In the genomic region with DNA sequence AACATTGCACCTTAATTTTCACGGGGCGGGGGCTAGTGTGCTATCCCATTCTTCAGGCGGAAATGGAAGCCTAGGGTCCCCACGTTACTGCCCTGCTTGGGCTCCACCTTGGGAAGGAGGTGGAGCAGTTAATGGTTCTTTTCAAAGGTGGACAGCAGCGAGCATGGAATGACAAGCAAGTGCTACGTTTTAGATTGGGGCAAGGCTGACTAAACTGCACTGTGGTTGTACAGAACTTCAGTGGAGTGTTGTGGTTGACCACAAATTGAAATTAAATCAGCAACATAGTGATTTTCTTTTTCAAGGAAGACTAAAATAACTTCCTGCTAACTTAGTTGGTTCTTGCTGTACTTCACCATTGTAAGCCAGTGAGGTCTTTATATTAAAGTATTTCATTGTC, we compare ENCODE assay signal across 12 cellular contexts. TPM values are rescaled to one million over a fixed set of nuclear protein-coding genes. Genes with fewer than 3 reads are reported as not detected.
DNase-seq lines count a peak whose midpoint lies in the region; ATAC-seq, FAIRE-seq and TF ChIP-seq lines count a peak whose summit lies in the region.
"Had no signal": no experiment of that assay in that cellular context is flagged by ENCODE, and none has a peak within 500 bp of the region (broad histone marks: within the 10 kb centered on the region; RNA-seq: fewer than 3 reads in every experiment).

No MANE protein-coding gene starts in this region.

- no peak overlapping the region for H3K4me3 Mint-ChIP-seq in activated CD4-positive, alpha-beta T cell treated with anti-CD3 and anti-CD28 coated beads for 36 hours

- TF ChIP-seq CTCF in PC-9 (conservative IDR thresholded peaks at IDR 0.05), result no peak

- H3K9me3 ChIP-seq in PC-9 (ENCODE audit: insufficient read depth, low read depth), result no peaks in the 10 kb centered on the region
- H3K9me3 ChIP-seq in small intestine (ENCODE audit: control insufficient read depth, low read depth), result no peaks in the 10 kb centered on the region
- H3K9me3 ChIP-seq: vagina had no signal

- no peaks in the 10 kb centered on the region for H3F3A ChIP-seq in PC-9 (ENCODE audit: insufficient read depth, low read depth)

- no peaks in the 10 kb centered on the region for H3K9me2 ChIP-seq in PC-9 (ENCODE audit: insufficient read depth)

- no TSS peak for BruUV-seq in PC-9 (replicated peaks; lab: Mats Ljungman, UMichigan)

- H3K79me2 ChIP-seq in PC-9 (ENCODE audit: low read depth), result no peaks in the 10 kb centered on the region

- no peaks in the 10 kb centered on the region for H3K9me3 Mint-ChIP-seq in activated CD4-positive, alpha-beta T cell treated with anti-CD3 and anti-CD28 coated beads for 36 hours (ENCODE audit: low read depth)

- H3K27ac ChIP-seq in PC-9 (no peak overlapping the region), small intestine (ENCODE audit: low read depth in 1 of 2, low read length in 1 of 2) (no peak overlapping the region)
- H3K27ac ChIP-seq: vagina had no signal

- CTCF ChIA-PET in activated CD4-positive, alpha-beta T cell treated with anti-CD3 and anti-CD28 coated beads for 36 hours (lab: Charles Lee), result interaction anchor here (1.0 to 1.1 kb wide), 3 partner anchors 18 to 32 kb away, joined by 3 to 5 read pairs (median 5); no protein-coding TSS in a partner anchor
- CTCF ChIA-PET in PC-9 (lab: Charles Lee), result no interaction called here

- no peak for FAIRE-seq in small intestine (lab: Jason Lieb, UNC)

- H3K27me3 Mint-ChIP-seq in activated CD4-positive, alpha-beta T cell treated with anti-CD3 and anti-CD28 coated beads for 36 hours, result no peaks in the 10 kb centered on the region

- H3K4me1 Mint-ChIP-seq in activated CD4-positive, alpha-beta T cell treated with anti-CD3 and anti-CD28 coated beads for 36 hours, result peaks cover 28% of the 10 kb centered on the region

- H3K4me3 ChIP-seq in PC-9 (no peak overlapping the region), small intestine (ENCODE audit: low read depth in 1 of 2, low read length in 2 of 2) (no peak overlapping the region)
- H3K4me3 ChIP-seq: vagina had no signal

- peak; percentile 24 for DNase-seq in activated CD4-positive, alpha-beta T cell treated with anti-CD3 and anti-CD28 coated beads for 36 hours
- DNase-seq in activated CD4-positive, alpha-beta T cell treated with anti-CD3 and anti-CD28 coated beads for 4 hours, result no peak
- DNase-seq in PC-9, result no peak
- peak; percentile 68 for DNase-seq in amniotic epithelial cell (ENCODE audit: low read depth)
- DNase-seq in small intestine, result peak; percentile 33
- no peak for DNase-seq in NCI-H524 treated with DMSO at 0.1 percent for 48 hours (lab: John Stamatoyannopoulos, UW)
- no peak for DNase-seq in NCI-H1092 treated with DMSO at 0.1 percent for 48 hours (lab: John Stamatoyannopoulos, UW)
- DNase-seq: islet precursor cell, NCI-H2107 had no signal

- no peak overlapping the region for H3K4me2 ChIP-seq in PC-9

- intact Hi-C loops in activated CD4-positive, alpha-beta T cell treated with anti-CD3 and anti-CD28 coated beads for 36 hours (cut with DNase I, micrococcal nuclease), result no loop called here
- intact Hi-C loops in PC-9 (cut with micrococcal nuclease; ENCODE audit: unreplicated experiment), result no loop called here

- POLR2A ChIA-PET in activated CD4-positive, alpha-beta T cell treated with anti-CD3 and anti-CD28 coated beads for 36 hours (lab: Charles Lee), result interaction anchor here (0.6 kb wide), 1 partner anchor 271 kb away, joined by 3 read pairs; no protein-coding TSS in a partner anchor
- POLR2A ChIA-PET in PC-9 (lab: Charles Lee; ENCODE audit: unreplicated experiment), result no interaction called here

- H3K4me1 ChIP-seq in PC-9 (replicated peaks; ENCODE audit: insufficient read depth), result no peaks in the 10 kb centered on the region
- H3K4me1 ChIP-seq in small intestine (ENCODE audit: control insufficient read depth in 2 of 2, insufficient read depth in 1 of 2, low read depth in 1 of 2, low read length in 1 of 2), result no peaks in the 10 kb centered on the region
- H3K4me1 ChIP-seq: vagina had no signal

- H3K27me3 ChIP-seq in PC-9 (ENCODE audit: insufficient read depth, low read depth) (0 out of 2 replicates have a peak, but pooled peaks cover 5% of the 10 kb centered on the region), small intestine (ENCODE audit: control insufficient read depth in 2 of 2, insufficient read depth in 2 of 2, low read length in 2 of 2) (no peaks in the 10 kb centered on the region)
- H3K27me3 ChIP-seq: vagina had no signal

- ATAC-seq in activated CD4-positive, alpha-beta T cell treated with anti-CD3 and anti-CD28 coated beads for 36 hours, result peak; percentile 83
- ATAC-seq in HG03460 (IDR thresholded peaks at IDR 0.05; ENCODE audit: unreplicated experiment), result no peak

- H3K27ac Mint-ChIP-seq in activated CD4-positive, alpha-beta T cell treated with anti-CD3 and anti-CD28 coated beads for 36 hours, result no peak overlapping the region

- H3K36me3 ChIP-seq in PC-9 (ENCODE audit: low read depth) (no peaks in the 10 kb centered on the region), small intestine (ENCODE audit: control insufficient read depth in 2 of 2, insufficient read depth in 2 of 2, low read length in 2 of 2) (no peaks in the 10 kb centered on the region)
- H3K36me3 ChIP-seq: vagina had no signal

- H2AFZ ChIP-seq in PC-9, result peak overlapping the region; percentile 26; the same call in 1 of the 2 replicates

- WGBS in small intestine, 3 donors, result 72 to 83% (median 79%) methylated on average over 6 of the region's 6 CpGs

- H3K36me3 Mint-ChIP-seq in activated CD4-positive, alpha-beta T cell treated with anti-CD3 and anti-CD28 coated beads for 36 hours (ENCODE audit: low read depth), result no peaks in the 10 kb centered on the region

- no peaks in the 10 kb centered on the region for H4K20me1 ChIP-seq in PC-9 (ENCODE audit: insufficient read depth)

RNA-seq across cellular contexts. Expression of a gene that starts 47.0 kb away (rescaled TPM):
- total RNA-seq in activated CD4-positive, alpha-beta T cell treated with anti-CD3 and anti-CD28 coated beads for 36 hours, result not detected
- total RNA-seq in PC-9 (2021), result not detected in 2 replicates
- polyA plus RNA-seq in small intestine, result under 1 TPM in 1 of 3 donors, not detected in 2; 0.27 TPM
- total RNA-seq: T-helper 1 cell treated with Interleukin-12 subunit alpha and Interleukin-12 subunit beta and Interleukin-4 antibody, amounts not matched to agents 30 ng/mL and 1 ng/mL, for 36 hours; vagina had no signal

Comparison
In these comparisons a context has a peak if more than half of its experiments do, and no peak if none do; other contexts are left out.
1. DNase-seq: peak in activated CD4-positive, alpha-beta T cell treated with anti-CD3 and anti-CD28 coated beads for 36 hours (single experiment), amniotic epithelial cell (single experiment) and small intestine (single experiment); none in activated CD4-positive, alpha-beta T cell treated with anti-CD3 and anti-CD28 coated beads for 4 hours (0 of 2), PC-9 (0 of 2), NCI-H524 treated with DMSO at 0.1 percent for 48 hours (single experiment) and NCI-H1092 treated with DMSO at 0.1 percent for 48 hours (single experiment).